ENCODE assay signal across 1 cellular context in the genomic region with DNA sequence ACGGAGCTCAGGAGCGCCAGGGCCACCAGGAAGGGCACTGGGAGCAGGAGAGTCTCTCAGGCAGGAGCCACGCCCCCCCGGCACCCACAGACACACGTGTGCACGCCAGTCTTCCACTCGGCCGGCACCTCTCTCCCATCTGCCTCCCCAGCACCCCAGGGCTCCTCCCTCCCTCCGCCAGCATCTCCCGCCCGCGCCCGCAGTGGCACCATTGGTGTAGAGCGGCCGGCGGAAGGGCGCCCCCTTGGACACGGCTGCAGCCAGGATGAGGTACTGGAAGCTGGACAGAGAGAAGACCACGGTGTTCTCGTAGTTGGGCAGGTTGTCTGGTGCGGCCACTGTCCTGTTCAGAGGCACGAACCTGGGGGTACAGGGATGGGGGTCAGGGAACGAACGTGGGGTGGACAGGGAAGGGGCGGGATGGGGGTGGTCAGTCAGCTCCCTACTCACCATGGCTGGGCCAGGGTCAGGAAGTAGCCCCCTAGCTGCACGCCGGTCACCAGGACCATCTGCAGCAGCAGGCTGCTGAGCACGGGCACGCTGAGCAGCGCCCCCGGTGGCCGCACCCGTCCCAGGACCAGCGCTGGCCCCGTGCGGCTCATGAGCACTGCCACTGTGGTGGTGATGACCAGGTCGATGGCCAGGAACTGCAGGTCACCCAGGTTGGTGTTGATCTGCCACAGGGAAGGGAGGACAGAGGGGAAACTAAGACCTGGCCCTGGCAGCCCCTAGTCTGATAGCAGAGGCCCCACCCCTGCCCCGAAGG.
TF ChIP-seq lines count a peak whose summit lies in the region.

No MANE protein-coding gene starts in this region.

TF ChIP-seq in IMR-90, 13 proteins besides CTCF, POLR2A, EP300 and RAD21:
- TF ChIP-seq FOS (IDR thresholded peaks at IDR 0.05; ENCODE audit: low read depth, low read length) (no peak), NFE2L2 (IDR thresholded peaks at IDR 0.05; ENCODE audit: low read depth, low read length) (no peak), MAZ (IDR thresholded peaks at IDR 0.05; ENCODE audit: borderline replicate concordance, low read depth, low read length) (no peak), MXI1 (IDR thresholded peaks at IDR 0.05; ENCODE audit: borderline replicate concordance, low read depth, low read length) (no peak), RFX5 (IDR thresholded peaks at IDR 0.05; ENCODE audit: low read depth, low read length) (no peak), RCOR1 (IDR thresholded peaks at IDR 0.05; ENCODE audit: insufficient replicate concordance, low read length) (no peak), MAFK (IDR thresholded peaks at IDR 0.05; ENCODE audit: low read depth, low read length) (no peak), CEBPB (IDR thresholded peaks at IDR 0.05; ENCODE audit: low read depth, low read length) (no peak), CHD1 (IDR thresholded peaks at IDR 0.05; ENCODE audit: low read depth, low read length) (no peak), SMC3 (IDR thresholded peaks at IDR 0.05; ENCODE audit: low read depth, low read length) (no peak)
- TF ChIP-seq, protein P1, sequence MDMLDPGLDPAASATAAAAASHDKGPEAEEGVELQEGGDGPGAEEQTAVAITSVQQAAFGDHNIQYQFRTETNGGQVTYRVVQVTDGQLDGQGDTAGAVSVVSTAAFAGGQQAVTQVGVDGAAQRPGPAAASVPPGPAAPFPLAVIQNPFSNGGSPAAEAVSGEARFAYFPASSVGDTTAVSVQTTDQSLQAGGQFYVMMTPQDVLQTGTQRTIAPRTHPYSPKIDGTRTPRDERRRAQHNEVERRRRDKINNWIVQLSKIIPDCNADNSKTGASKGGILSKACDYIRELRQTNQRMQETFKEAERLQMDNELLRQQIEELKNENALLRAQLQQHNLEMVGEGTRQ (IDR thresholded peaks at IDR 0.05; ENCODE audit: low read depth, low read length), result no peak
- TF ChIP-seq, protein P2, sequence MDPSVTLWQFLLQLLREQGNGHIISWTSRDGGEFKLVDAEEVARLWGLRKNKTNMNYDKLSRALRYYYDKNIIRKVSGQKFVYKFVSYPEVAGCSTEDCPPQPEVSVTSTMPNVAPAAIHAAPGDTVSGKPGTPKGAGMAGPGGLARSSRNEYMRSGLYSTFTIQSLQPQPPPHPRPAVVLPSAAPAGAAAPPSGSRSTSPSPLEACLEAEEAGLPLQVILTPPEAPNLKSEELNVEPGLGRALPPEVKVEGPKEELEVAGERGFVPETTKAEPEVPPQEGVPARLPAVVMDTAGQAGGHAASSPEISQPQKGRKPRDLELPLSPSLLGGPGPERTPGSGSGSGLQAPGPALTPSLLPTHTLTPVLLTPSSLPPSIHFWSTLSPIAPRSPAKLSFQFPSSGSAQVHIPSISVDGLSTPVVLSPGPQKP (IDR thresholded peaks at IDR 0.05; ENCODE audit: borderline replicate concordance, low read depth, low read length), result no peak
